8 cellular contexts compared by ENCODE assay signal in the genomic region with DNA sequence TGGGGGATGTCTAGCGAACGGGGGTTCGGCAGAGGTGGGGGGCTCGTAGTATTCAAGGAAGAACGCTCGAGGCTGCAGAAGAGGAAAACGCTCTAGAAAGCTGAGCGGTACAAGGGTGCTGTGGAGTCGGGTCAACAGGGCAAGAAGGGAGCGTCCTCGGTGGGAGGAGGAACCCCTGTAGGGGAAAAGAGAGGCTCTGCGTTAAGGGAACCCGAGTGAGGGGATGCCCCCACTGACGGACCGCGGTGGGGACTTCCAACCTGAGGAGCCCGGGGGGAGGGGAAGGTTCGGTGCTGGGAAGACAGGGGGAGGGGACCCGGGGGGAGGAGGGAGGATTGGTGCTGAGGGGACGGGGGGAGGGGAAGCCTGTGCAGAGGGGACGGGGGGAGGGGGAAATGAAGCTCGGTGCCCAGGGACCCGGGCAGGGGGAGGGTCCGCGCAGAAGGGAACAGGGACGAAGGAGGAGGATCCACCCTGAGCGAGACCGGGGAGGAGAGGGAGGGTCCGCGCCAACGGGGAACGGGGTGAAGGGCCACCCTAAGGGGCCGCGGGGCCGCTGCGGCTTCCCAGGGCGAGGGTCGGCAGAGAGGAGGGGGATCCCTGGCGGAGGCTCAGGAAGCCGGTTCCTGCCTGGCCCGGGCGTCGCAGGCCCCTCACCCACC. TPM values are rescaled to one million over a fixed set of nuclear protein-coding genes. Genes with fewer than 3 reads are reported as not detected.
DNase-seq lines count a peak whose midpoint lies in the region; ATAC-seq and TF ChIP-seq lines count a peak whose summit lies in the region.

No MANE protein-coding gene starts in this region.

- H3K4me1 ChIP-seq in left ventricle myocardium inferior, result peaks cover 39% of the 10 kb centered on the region

- no peak for ATAC-seq in activated T-cell treated with anti-CD3 and anti-CD28 coated beads, Interleukin-2, amount 50 U/mL, for 4 hours
- no peak for ATAC-seq in GM19324 (IDR thresholded peaks at IDR 0.05; ENCODE audit: low FRiP score, unreplicated experiment)
- no peak for ATAC-seq in HG03521 (IDR thresholded peaks at IDR 0.05; ENCODE audit: unreplicated experiment)
- no peak for ATAC-seq in HG03139 (IDR thresholded peaks at IDR 0.05; ENCODE audit: unreplicated experiment)

- peak overlapping the region; percentile 80 for H3K27ac ChIP-seq in left ventricle myocardium inferior (replicated peaks)

- H3K9me3 Mint-ChIP-seq in activated T-cell treated with anti-CD3 and anti-CD28 coated beads, Interleukin-2, amount 50 U/mL, for 4 hours, result no peaks in the 10 kb centered on the region

- peak overlapping the region; percentile 96 for H3K4me3 ChIP-seq in left ventricle myocardium inferior
- peak overlapping the region; percentile 72 for H3K4me3 ChIP-seq in skeletal muscle cell (ENCODE audit: low read depth, low read length)

- H3K4me3 Mint-ChIP-seq in activated T-cell treated with anti-CD3 and anti-CD28 coated beads, Interleukin-2, amount 50 U/mL, for 4 hours, result peak overlapping the region; percentile 83

- no peaks in the 10 kb centered on the region for H3K36me3 ChIP-seq in left ventricle myocardium inferior

- H3K27me3 ChIP-seq in left ventricle myocardium inferior (ENCODE audit: low read depth), result peaks cover 37% of the 10 kb centered on the region

- no peaks in the 10 kb centered on the region for H3K36me3 Mint-ChIP-seq in activated T-cell treated with anti-CD3 and anti-CD28 coated beads, Interleukin-2, amount 50 U/mL, for 4 hours (ENCODE audit: insufficient read depth)

- H3K9me3 ChIP-seq in left ventricle myocardium inferior (replicated peaks), result no peaks in the 10 kb centered on the region

- intact Hi-C loops in left ventricle myocardium inferior (cut with micrococcal nuclease), result no loop called here

- DNase-seq in GDM1 (lab: John Stamatoyannopoulos, UW), result peak; percentile 17
- peak; percentile 37 for DNase-seq in HT-29 (ENCODE audit: low spot score)
- no peak for DNase-seq in activated T-cell treated with anti-CD3 and anti-CD28 coated beads, Interleukin-2, amount 50 U/mL, for 4 hours
- DNase-seq in left ventricle myocardium inferior, result no peak
- DNase-seq in skeletal muscle cell (ENCODE audit: low read depth), result no peak

- peaks cover 30% of the 10 kb centered on the region for H3K4me1 Mint-ChIP-seq in activated T-cell treated with anti-CD3 and anti-CD28 coated beads, Interleukin-2, amount 50 U/mL, for 4 hours (ENCODE audit: low read depth)

- no peak for TF ChIP-seq CTCF in left ventricle myocardium inferior (IDR thresholded peaks at IDR 0.05; ENCODE audit: borderline replicate concordance)

- H3K27me3 Mint-ChIP-seq in activated T-cell treated with anti-CD3 and anti-CD28 coated beads, Interleukin-2, amount 50 U/mL, for 4 hours (ENCODE audit: low read depth), result peaks cover 72% of the 10 kb centered on the region

RNA-seq across cellular contexts. Expression of gene NR6A1, which starts 0.6 kb away (rescaled TPM):
- total RNA-seq in HT-29 (2014; rRNA removed; shearing (Covaris generic)), result 3.4 and 4.7 TPM in 2 replicates
- 1 to 10 TPM; 2.3 to 3.5 (median 2.7) TPM for total RNA-seq in activated T-cell treated with anti-CD3 and anti-CD28 coated beads, Interleukin-2, amount 50 U/mL, for 4 hours
- 1.0 TPM for total RNA-seq in left ventricle myocardium inferior

RNA-seq across cellular contexts. Expression of gene OLFML2A, which starts 6.4 kb away (rescaled TPM):
- 0.21 TPM in 1 of 2 replicates, not detected in the other for total RNA-seq in HT-29 (2014; rRNA removed; shearing (Covaris generic))
- total RNA-seq in activated T-cell treated with anti-CD3 and anti-CD28 coated beads, Interleukin-2, amount 50 U/mL, for 4 hours, result under 1 TPM in 1 of 3 donors, not detected in 2; 0.03 TPM
- 41.1 TPM for total RNA-seq in left ventricle myocardium inferior

Comparison
In these comparisons a context has a peak if more than half of its experiments do, and no peak if none do; other contexts are left out.
1. DNase-seq: peak in GDM1 (single experiment) and HT-29 (single experiment); none in activated T-cell treated with anti-CD3 and anti-CD28 coated beads, Interleukin-2, amount 50 U/mL, for 4 hours (single experiment), left ventricle myocardium inferior (single experiment) and skeletal muscle cell (single experiment).
2. RNA of gene OLFML2A, which starts 6.4 kb away (total RNA-seq): 41.1 TPM in left ventricle myocardium inferior (single experiment); 0.03 TPM in activated T-cell treated with anti-CD3 and anti-CD28 coated beads, Interleukin-2, amount 50 U/mL, for 4 hours and 0.21 TPM in HT-29; every median in the first group is over 10 times any median in the second.